ENCODE assay signal across 8 cellular contexts in the genomic region with DNA sequence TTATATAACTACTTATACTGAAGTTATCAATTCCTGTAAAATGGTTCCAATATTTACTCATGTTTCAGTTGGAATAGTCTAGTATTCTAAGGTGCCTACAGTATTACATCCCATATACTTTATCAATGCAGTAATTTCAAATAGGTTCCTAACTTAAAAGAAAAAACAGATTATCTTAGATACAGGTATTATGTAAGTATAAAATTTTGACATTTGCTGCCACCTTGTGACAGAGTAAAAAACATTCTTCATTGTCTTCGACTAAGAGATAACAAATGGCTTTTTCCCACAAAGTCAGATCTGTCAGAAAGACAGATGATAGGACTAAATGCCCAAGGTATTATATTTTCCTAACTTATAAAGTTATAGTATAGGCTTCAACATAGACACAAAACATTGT.
DNase-seq lines count a peak whose midpoint lies in the region; ATAC-seq and TF ChIP-seq lines count a peak whose summit lies in the region.

No MANE protein-coding gene starts in this region.

- H3K36me3 ChIP-seq in Peyer's patch (peaks cover 0 to 11% (median 0%) of the 10 kb centered on the region in 3 donors), thyroid gland (no peaks in the 10 kb centered on the region)

- H3K9me3 Mint-ChIP-seq in type B pancreatic cell = peaks cover 5% of the 10 kb centered on the region

- intact Hi-C loops in thyroid gland (cut with DNase I) = loop anchor here (10.0 kb wide), 1 partner anchor 169 kb away; no protein-coding TSS in a partner anchor

- no peaks in the 10 kb centered on the region for H3K4me1 ChIP-seq in Peyer's patch
- H3K4me1 ChIP-seq in thyroid gland = no peaks in the 10 kb centered on the region

- H3K27ac ChIP-seq in Peyer's patch (no peak overlapping the region), thyroid gland (no peak overlapping the region)

- H3K27me3 Mint-ChIP-seq in type B pancreatic cell = no peaks in the 10 kb centered on the region

- ATAC-seq in HG03139 (IDR thresholded peaks at IDR 0.05; ENCODE audit: unreplicated experiment) = no peak

- TF ChIP-seq CTCF in GM12864 (IDR thresholded peaks at IDR 0.05; ENCODE audit: low read depth, low read length, missing control alignments) (peak; percentile 4), Peyer's patch (IDR thresholded peaks at IDR 0.05) (peak in 5 of 6 experiments; percentile 21 to 66 (median 54)), fibroblast of villous mesenchyme (IDR thresholded peaks at IDR 0.05; ENCODE audit: insufficient read depth, low read depth, low read length) (peak; percentile 36), type B pancreatic cell (conservative IDR thresholded peaks at IDR 0.05) (peak; percentile 57), thyroid gland (IDR thresholded peaks at IDR 0.05) (peak in 3 of 6 experiments; percentile 28 to 33 (median 31))

- WGBS in thyroid gland, 2 donors = 15 to 21% methylated on average over 1 of the region's 1 CpG

- H3K4me3 ChIP-seq in GM12864 (ENCODE audit: low read depth, low read length) (no peak overlapping the region), Peyer's patch (no peak overlapping the region), fibroblast of villous mesenchyme (ENCODE audit: low read depth, low read length) (no peak overlapping the region), thyroid gland (replicated peaks in 1 of 3) (no peak overlapping the region)

- no peaks in the 10 kb centered on the region for H3K9me3 ChIP-seq in Peyer's patch
- H3K9me3 ChIP-seq in thyroid gland = no peaks in the 10 kb centered on the region

- H3K4me1 Mint-ChIP-seq in type B pancreatic cell (ENCODE audit: unreplicated experiment) = no peaks in the 10 kb centered on the region

- H3K27me3 ChIP-seq in Peyer's patch (no peaks in the 10 kb centered on the region), thyroid gland (no peaks in the 10 kb centered on the region)

- TF ChIP-seq POLR2A in Peyer's patch (IDR thresholded peaks at IDR 0.05) = no peak
- TF ChIP-seq POLR2A in thyroid gland (IDR thresholded peaks at IDR 0.05) = no peak

- peaks cover 34% of the 10 kb centered on the region for H3K36me3 Mint-ChIP-seq in type B pancreatic cell

- H3K4me3 Mint-ChIP-seq in type B pancreatic cell = no peak overlapping the region

- H3K27ac Mint-ChIP-seq in type B pancreatic cell = no peak overlapping the region

- peak; percentile 20 for DNase-seq in AG08395 (ENCODE audit: low spot score)
- peak; percentile 10 for DNase-seq in GM12864 (ENCODE audit: low read depth)
- no peak for DNase-seq in Peyer's patch
- DNase-seq in fibroblast of villous mesenchyme (ENCODE audit: low read depth) = peak; percentile 74
- no peak for DNase-seq in type B pancreatic cell (ENCODE audit: extremely low spot score, unreplicated experiment)
- no peak for DNase-seq in thyroid gland
- DNase-seq in stimulated activated CD4-positive, alpha-beta T cell treated with anti-CD3 and anti-CD28 coated beads, Interleukin-2, amount 100 ng/mL, for 48 hours = no peak

Comparison
In these comparisons a context has a peak if more than half of its experiments do, and no peak if none do; other contexts are left out.
1. DNase-seq: peak in AG08395 (single experiment), GM12864 (single experiment) and fibroblast of villous mesenchyme (single experiment); none in Peyer's patch (0 of 3), type B pancreatic cell (single experiment), thyroid gland (0 of 2) and stimulated activated CD4-positive, alpha-beta T cell treated with anti-CD3 and anti-CD28 coated beads, Interleukin-2, amount 100 ng/mL, for 48 hours (0 of 2).